In the genomic region with DNA sequence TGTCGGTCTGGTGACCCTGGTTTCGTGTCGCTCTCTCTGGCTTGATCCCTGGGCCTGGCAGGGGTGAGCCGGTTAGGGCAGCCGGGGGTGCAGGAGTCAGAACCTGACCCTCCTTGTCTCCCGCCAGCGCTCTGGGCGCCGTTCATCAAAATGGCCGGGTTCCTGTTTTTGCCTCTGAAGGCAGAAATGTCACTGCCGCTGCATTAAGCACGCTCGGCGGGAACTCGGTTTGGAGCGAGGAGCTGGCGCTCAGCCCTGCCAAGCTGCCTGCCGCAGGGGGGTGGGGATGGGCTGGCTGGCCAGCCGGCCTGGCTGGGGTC, we compare ENCODE assay signal across 9 cellular contexts.
DNase-seq lines count a peak whose midpoint lies in the region; ATAC-seq, FAIRE-seq and TF ChIP-seq lines count a peak whose summit lies in the region.
"Had no signal": no experiment of that assay in that cellular context is flagged by ENCODE, and none has a peak within 500 bp of the region (broad histone marks: within the 10 kb centered on the region; RNA-seq: fewer than 3 reads in every experiment).

No MANE protein-coding gene starts in this region.

- no peak for TF ChIP-seq POLR2A in K562 (conservative IDR thresholded peaks at IDR 0.05)

- H3K36me3 Mint-ChIP-seq in mesothelial cell of epicardium: peaks cover under 1% of the 10 kb centered on the region

- H3K9me1 ChIP-seq in K562 (ENCODE audit: control insufficient read depth, insufficient read depth, low read length): no peaks in the 10 kb centered on the region

- CTCF ChIA-PET in A673 (lab: Charles Lee) (interaction anchor here (1.8 to 2.4 kb wide), 2 partner anchors 23 to 76 kb away, joined by 6 to 9 read pairs; no protein-coding TSS in a partner anchor), K562 (lab: Yijun Ruan, JAX; ENCODE audit: low intra/inter-chr PET ratio) (no interaction called here)

- H3K27ac ChIP-seq in A673 (ENCODE audit: low read depth, low read length, poor library complexity, severe bottlenecking) (peak overlapping the region; percentile 85), HUES6 (ENCODE audit: low read depth, low read length) (peak overlapping the region; percentile 12; the same call in 1 of the 2 replicates), K562 (ENCODE audit: extremely low read depth, low read depth, low read length) (no peak overlapping the region)

- no peaks in the 10 kb centered on the region for H4K20me1 ChIP-seq in K562 (replicated peaks; ENCODE audit: control insufficient read depth, insufficient read depth, low read length)

- no peak for TF ChIP-seq EP300 in K562 (IDR thresholded peaks at IDR 0.05; ENCODE audit: low read length)

- no peak for TF ChIP-seq RAD21 in K562 (CRISPR knock-in tag; conservative IDR thresholded peaks at IDR 0.05 in 1 of 2, IDR thresholded peaks at IDR 0.05 in 1 of 2)

- H3K4me1 ChIP-seq in A673 (ENCODE audit: insufficient read depth, low read length, poor library complexity, severe bottlenecking): peaks cover 39% of the 10 kb centered on the region
- H3K4me1 ChIP-seq in HUES6 (ENCODE audit: control insufficient read depth, insufficient read depth, low read length): peaks cover 40% of the 10 kb centered on the region
- H3K4me1 ChIP-seq in K562 (replicated peaks in 1 of 2; ENCODE audit: control insufficient read depth in 2 of 2, insufficient read depth in 2 of 2, low read length in 2 of 2): peaks cover 40 to 50% of the 10 kb centered on the region in 2 experiments

- 0 out of 2 replicates have a peak overlapping the region, but pooled peaks have one; percentile 77 for H3K4me2 ChIP-seq in K562 (ENCODE audit: insufficient read depth, low read length)

- no peak for FAIRE-seq in K562 (lab: Jason Lieb, UNC)
- FAIRE-seq: colon had no signal

- H3K4me3 Mint-ChIP-seq in mesothelial cell of epicardium: peak overlapping the region; percentile 66

- H3K9ac ChIP-seq in HUES6 (ENCODE audit: low read length) (peak overlapping the region; percentile 73), K562 (ENCODE audit: insufficient read depth in 1 of 2, low read depth in 2 of 2, low read length in 2 of 2) (peak overlapping the region; percentile 30 to 87; a peak in 2 of 4 replicates)

- H3K27me3 ChIP-seq in A673 (replicated peaks; ENCODE audit: insufficient read depth, low read depth, low read length, poor library complexity): no peaks in the 10 kb centered on the region
- peaks cover 14% of the 10 kb centered on the region for H3K27me3 ChIP-seq in HUES6 (ENCODE audit: control insufficient read depth, insufficient read depth, low read length)
- no peaks in the 10 kb centered on the region for H3K27me3 ChIP-seq in K562 (ENCODE audit: control insufficient read depth in 2 of 2, insufficient read depth in 2 of 2, low read length in 2 of 2)

- peak overlapping the region; percentile 53 for H3K4me3 ChIP-seq in A673 (ENCODE audit: low read depth, low read length, poor library complexity, severe bottlenecking)
- H3K4me3 ChIP-seq in HUES6 (ENCODE audit: low read depth, low read length): peak overlapping the region; percentile 61
- H3K4me3 ChIP-seq in K562: no peak overlapping the region

- in situ Hi-C loops in K562 (cut with MboI): no loop called here

- H3K27me3 Mint-ChIP-seq in mesothelial cell of epicardium (ENCODE audit: low read depth): peaks cover 6% of the 10 kb centered on the region

- POLR2A ChIA-PET in A673 (lab: Charles Lee; ENCODE audit: low non-redundant PET): interaction anchor here (0.6 to 0.7 kb wide), 2 partner anchors 58 to 273 kb away, joined by 3 to 6 read pairs; no protein-coding TSS in a partner anchor
- POLR2A ChIA-PET in K562 (lab: Yijun Ruan, JAX): interaction anchor here (0.8 to 5.0 kb wide), 3 partner anchors 12 to 75 kb away, joined by 3 to 28 read pairs (median 21); no protein-coding TSS in a partner anchor

- H3K27ac Mint-ChIP-seq in mesothelial cell of epicardium: no peak overlapping the region

- H3K9me3 Mint-ChIP-seq in mesothelial cell of epicardium: no peaks in the 10 kb centered on the region

- no TSS peak for BruUV-seq in A673 (replicated peaks; lab: Mats Ljungman, UMichigan)
- no TSS peak for BruUV-seq in K562 (replicated peaks; lab: Mats Ljungman, UMichigan)

- TF ChIP-seq CTCF in A673 (conservative IDR thresholded peaks at IDR 0.05; ENCODE audit: low read depth, low read length): no peak
- TF ChIP-seq CTCF in K562 (IDR thresholded peaks at IDR 0.05 in 2 of 3, conservative IDR thresholded peaks at IDR 0.05 in 1 of 3; ENCODE audit: insufficient read depth in 2 of 3, low read depth in 1 of 3, low read length in 3 of 3): 0 out of 6 replicates have a peak, but pooled peaks of 1 of the 3 experiments have one; percentile 2
- TF ChIP-seq CTCF in mesothelial cell of epicardium (IDR thresholded peaks at IDR 0.05; ENCODE audit: unreplicated experiment): no peak

- no peaks in the 10 kb centered on the region for H3K36me3 ChIP-seq in A673 (ENCODE audit: insufficient read depth, low read length, poor library complexity, severe bottlenecking)
- no peaks in the 10 kb centered on the region for H3K36me3 ChIP-seq in HUES6 (ENCODE audit: control insufficient read depth, insufficient read depth, low read length)
- no peaks in the 10 kb centered on the region for H3K36me3 ChIP-seq in K562 (ENCODE audit: control insufficient read depth, insufficient read depth, low read length)

- whole genome bisulfite sequencing in K562 (ENCODE audit: insufficient coverage, low coverage, missing lambda C conversion rate): 57% methylated on average over 18 of the region's 19 CpGs

- DNase-seq in A673 (ENCODE audit: low spot score) (peak; percentile 77), K562 (ENCODE audit: extremely low read depth in 1 of 4, low spot score in 3 of 4) (no peak), mesothelial cell of epicardium (ENCODE audit: low spot score in 2 of 2, unreplicated experiment in 2 of 2) (no peak), DMS53 treated with DMSO at 0.1 percent for 48 hours (lab: John Stamatoyannopoulos, UW; ENCODE audit: unreplicated experiment) (no peak), AG08395 (ENCODE audit: low spot score) (no peak), A172 (ENCODE audit: low spot score) (no peak), amniotic stem cell (lab: John Stamatoyannopoulos, UW) (no peak)

- H2AFZ ChIP-seq in K562 (ENCODE audit: low read depth, low read length): peak overlapping the region; percentile 89

- intact Hi-C loops in A673 (cut with micrococcal nuclease; ENCODE audit: unreplicated experiment) (loop anchor here (2.0 kb wide), 1 partner anchor 35 kb away; no protein-coding TSS in a partner anchor), K562 (cut with micrococcal nuclease) (loop anchor here (2.0 kb wide), 3 partner anchors 15 to 63 kb away; partner anchors contain the start of gene CXXC5)

- no peaks in the 10 kb centered on the region for H3K79me2 ChIP-seq in K562 (ENCODE audit: control insufficient read depth, insufficient read depth, low read length)

- no peak for ATAC-seq in K562

- peaks cover 19% of the 10 kb centered on the region for H3K4me1 Mint-ChIP-seq in mesothelial cell of epicardium

- H3K9me3 ChIP-seq in A673 (ENCODE audit: low read depth, low read length, poor library complexity, severe bottlenecking) (no peaks in the 10 kb centered on the region), HUES6 (ENCODE audit: control insufficient read depth, insufficient read depth, low read depth, low read length) (no peaks in the 10 kb centered on the region), K562 (replicated peaks; ENCODE audit: control insufficient read depth, insufficient read depth, low read depth, low read length) (no peaks in the 10 kb centered on the region)

TF ChIP-seq in K562, 482 proteins besides CTCF, POLR2A, EP300 and RAD21:
- TF ChIP-seq, protein P1, sequence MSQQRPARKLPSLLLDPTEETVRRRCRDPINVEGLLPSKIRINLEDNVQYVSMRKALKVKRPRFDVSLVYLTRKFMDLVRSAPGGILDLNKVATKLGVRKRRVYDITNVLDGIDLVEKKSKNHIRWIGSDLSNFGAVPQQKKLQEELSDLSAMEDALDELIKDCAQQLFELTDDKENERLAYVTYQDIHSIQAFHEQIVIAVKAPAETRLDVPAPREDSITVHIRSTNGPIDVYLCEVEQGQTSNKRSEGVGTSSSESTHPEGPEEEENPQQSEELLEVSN (IDR thresholded peaks at IDR 0.05; ENCODE audit: borderline replicate concordance in 1 of 2, extremely low read depth in 1 of 2, insufficient read depth in 1 of 2, insufficient read length in 1 of 2, low read depth in 1 of 2, low read length in 1 of 2, poor library complexity in 1 of 2, severe bottlenecking in 1 of 2): peak in 1 of 2 experiments; percentile 25
- TF ChIP-seq SIX5 (IDR thresholded peaks at IDR 0.05; ENCODE audit: borderline replicate concordance in 1 of 2, insufficient read depth in 1 of 2, low read depth in 1 of 2, low read length in 2 of 2) (no peak), ZBTB33 (CRISPR knock-in tag; IDR thresholded peaks at IDR 0.05) (peak; percentile 98), STAT5A (IDR thresholded peaks at IDR 0.05; ENCODE audit: borderline replicate concordance, low read length) (no peak), ZNF124 (CRISPR knock-in tag; IDR thresholded peaks at IDR 0.05) (no peak), SPI1 (IDR thresholded peaks at IDR 0.05; ENCODE audit: borderline replicate concordance, low read depth, low read length) (peak; percentile 57; the same call in 1 of the 2 replicates), YY1 (IDR thresholded peaks at IDR 0.05; ENCODE audit: borderline replicate concordance in 1 of 3, control insufficient read depth in 1 of 3, extremely low read depth in 1 of 3, insufficient read depth in 3 of 3, insufficient read length in 1 of 3, insufficient replicate concordance in 2 of 3, low read depth in 1 of 3, low read length in 2 of 3) (peak in 1 of 3 experiments; percentile 43)
